Comparison of ENCODE assay signal across 8 cellular contexts in the genomic region with DNA sequence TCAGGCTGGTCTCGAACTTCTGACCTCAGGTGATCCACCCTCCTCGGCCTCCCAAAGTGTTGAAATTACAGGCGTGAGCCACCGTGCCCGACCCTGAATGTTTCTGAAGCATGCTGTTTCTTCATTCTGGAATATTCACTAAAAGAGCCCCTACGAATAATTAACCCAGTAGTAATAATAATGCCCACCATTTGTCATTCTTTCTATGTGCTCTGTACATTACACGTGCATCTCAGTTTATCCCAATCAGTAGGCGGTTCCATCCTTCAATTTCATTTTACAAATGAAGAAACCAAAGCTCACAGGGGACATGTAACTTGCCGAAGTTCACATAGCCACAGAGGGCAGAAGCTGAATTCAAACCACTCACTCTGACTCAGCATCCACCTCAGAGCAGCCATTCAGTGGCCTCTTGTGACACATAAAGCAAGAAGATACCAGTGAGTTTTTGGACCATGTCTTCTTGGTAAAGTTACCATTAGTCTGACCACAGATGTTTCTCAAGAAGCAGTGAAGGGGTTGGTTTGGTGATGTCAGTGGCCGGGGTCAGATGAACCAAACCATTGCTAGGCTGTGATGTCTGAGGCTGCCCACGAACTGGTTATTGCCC.
DNase-seq lines count a peak whose midpoint lies in the region; FAIRE-seq and TF ChIP-seq lines count a peak whose summit lies in the region.

No MANE protein-coding gene starts in this region.

- 56 to 59% methylated on average over 11 of the region's 11 CpGs for WGBS in GM23248 (ENCODE audit: low coverage in 1 of 2, low lambda C conversion rate in 2 of 2, missing lambda C conversion rate in 2 of 2), 2 experiments

- in situ Hi-C loops in GM23248 (cut with MboI), result no loop called here

- H3K36me3 Mint-ChIP-seq in nephron (ENCODE audit: low read depth), result no peaks in the 10 kb centered on the region
- H3K36me3 Mint-ChIP-seq in neural progenitor cell, result no peaks in the 10 kb centered on the region

- TF ChIP-seq CTCF in nephron (IDR thresholded peaks at IDR 0.05; ENCODE audit: unreplicated experiment in 3 of 3) (no peak), neural progenitor cell (IDR thresholded peaks at IDR 0.05) (no peak)

- H3K27me3 ChIP-seq in GM23248 (replicated peaks; ENCODE audit: insufficient read depth) (no peaks in the 10 kb centered on the region), neural progenitor cell (no peaks in the 10 kb centered on the region)

- H3K79me2 ChIP-seq in GM23248 (ENCODE audit: insufficient read depth) (no peaks in the 10 kb centered on the region), neural progenitor cell (ENCODE audit: low read depth) (no peaks in the 10 kb centered on the region)

- DNase-seq in GM12891 (ENCODE audit: insufficient read length, low spot score), result peak; percentile 44
- DNase-seq in GM23248, result peak; percentile 98
- DNase-seq in NCI-H226, result peak; percentile 50
- DNase-seq in amniotic epithelial cell (ENCODE audit: low read depth), result peak; percentile 95
- no peak for DNase-seq in COLO668 (lab: John Stamatoyannopoulos, UW; ENCODE audit: unreplicated experiment)
- no peak for DNase-seq in NCI-H1048 (lab: John Stamatoyannopoulos, UW)
- no peak for DNase-seq in neural progenitor cell (ENCODE audit: low spot score)

- no peak overlapping the region for H3K4me3 Mint-ChIP-seq in nephron
- H3K4me3 Mint-ChIP-seq in neural progenitor cell, result no peak overlapping the region

- FAIRE-seq in GM12891 (lab: Jason Lieb, UNC), result peak; percentile 82

- H3K27ac ChIP-seq in GM23248, result peak overlapping the region; percentile 97
- H3K27ac ChIP-seq in neural progenitor cell, result no peak overlapping the region

- peaks cover 33% of the 10 kb centered on the region for H3F3A ChIP-seq in GM23248 (ENCODE audit: insufficient read depth)
- H3F3A ChIP-seq in neural progenitor cell (ENCODE audit: low read depth), result peaks cover 7% of the 10 kb centered on the region

- peak overlapping the region; percentile 56 for H3K4me2 ChIP-seq in GM23248 (ENCODE audit: unreplicated experiment)
- no peak overlapping the region for H3K4me2 ChIP-seq in neural progenitor cell

- H3K9ac ChIP-seq in GM23248 (peak overlapping the region; percentile 67), neural progenitor cell (no peak overlapping the region)

- peak overlapping the region; percentile 9; the same call in 1 of the 2 replicates for H3K4me3 ChIP-seq in GM23248
- no peak overlapping the region for H3K4me3 ChIP-seq in neural progenitor cell

- H3K9me3 Mint-ChIP-seq in nephron (no peaks in the 10 kb centered on the region), neural progenitor cell (no peaks in the 10 kb centered on the region)

- TF ChIP-seq POLR2A in GM12891 (IDR thresholded peaks at IDR 0.05; ENCODE audit: low read depth, low read length), result no peak

- H3K27me3 Mint-ChIP-seq in nephron (ENCODE audit: low read depth) (peaks cover 5% of the 10 kb centered on the region), neural progenitor cell (ENCODE audit: insufficient read depth, low read depth) (peaks cover 8% of the 10 kb centered on the region)

- H3K4me1 Mint-ChIP-seq in nephron, result peaks cover 9% of the 10 kb centered on the region
- peaks cover 12% of the 10 kb centered on the region for H3K4me1 Mint-ChIP-seq in neural progenitor cell

- H3K27ac Mint-ChIP-seq in nephron (peak overlapping the region in 2 of 3 experiments; percentile 28 to 66), neural progenitor cell (no peak overlapping the region)

- H4K20me1 ChIP-seq in GM23248 (ENCODE audit: insufficient read depth) (no peaks in the 10 kb centered on the region), neural progenitor cell (ENCODE audit: low read depth) (no peaks in the 10 kb centered on the region)

- H3K4me1 ChIP-seq in GM23248 (ENCODE audit: insufficient read depth), result peaks cover 30% of the 10 kb centered on the region
- peaks cover 7% of the 10 kb centered on the region for H3K4me1 ChIP-seq in neural progenitor cell

- no peaks in the 10 kb centered on the region for H3K9me3 ChIP-seq in GM23248 (ENCODE audit: low read depth)
- no peaks in the 10 kb centered on the region for H3K9me3 ChIP-seq in neural progenitor cell (ENCODE audit: low read depth)

- H3K36me3 ChIP-seq in GM23248 (ENCODE audit: low read depth), result no peaks in the 10 kb centered on the region
- H3K36me3 ChIP-seq in neural progenitor cell, result no peaks in the 10 kb centered on the region

- no peaks in the 10 kb centered on the region for H3K9me2 ChIP-seq in GM23248 (ENCODE audit: insufficient read depth)

- H2AFZ ChIP-seq in GM23248 (peak overlapping the region; percentile 36), neural progenitor cell (replicated peaks) (no peak overlapping the region)

TF ChIP-seq in GM12891, 5 proteins besides CTCF, POLR2A, EP300 and RAD21:
- TF ChIP-seq PAX5 (IDR thresholded peaks at IDR 0.05; ENCODE audit: insufficient read depth, low read length, severe bottlenecking), result no peak
- no peak for TF ChIP-seq POLR2AphosphoS5 (IDR thresholded peaks at IDR 0.05; ENCODE audit: low read depth, low read length)
- TF ChIP-seq TAF1 (IDR thresholded peaks at IDR 0.05; ENCODE audit: low read depth, low read length), result no peak
- peak; percentile 61 for TF ChIP-seq POU2F2 (IDR thresholded peaks at IDR 0.05; ENCODE audit: low read depth, low read length)
- no peak for TF ChIP-seq SPI1 (IDR thresholded peaks at IDR 0.05; ENCODE audit: low read depth, low read length)

Comparison
In these comparisons a context has a peak if more than half of its experiments do, and no peak if none do; other contexts are left out.
1. DNase-seq: peak in GM12891 (single experiment), GM23248 (single experiment), NCI-H226 (single experiment) and amniotic epithelial cell (single experiment); none in COLO668 (single experiment), NCI-H1048 (single experiment) and neural progenitor cell (single experiment).